Comparison of ENCODE assay signal across 9 cellular contexts in genomic region chr11:34274712-34275398, GRCh38.
DNase-seq lines count a peak whose midpoint lies in the region; ATAC-seq and TF ChIP-seq lines count a peak whose summit lies in the region.
"Had no signal": no experiment of that assay in that cellular context is flagged by ENCODE, and none has a peak within 500 bp of the region (broad histone marks: within the 10 kb centered on the region; RNA-seq: fewer than 3 reads in every experiment).

No MANE protein-coding gene starts in this region.

- peak overlapping the region; percentile 1 for H4K8ac ChIP-seq in trophoblast cell (ENCODE audit: low read depth, low read length)

- H3K23ac ChIP-seq in trophoblast cell (ENCODE audit: low read length): no peak overlapping the region

- H2BK5ac ChIP-seq in trophoblast cell (ENCODE audit: low read depth, low read length, poor library complexity): peak overlapping the region; percentile 16

- H3K18ac ChIP-seq in trophoblast cell (ENCODE audit: low read length): no peak overlapping the region

- peak overlapping the region; percentile 4 for H2BK12ac ChIP-seq in trophoblast cell (ENCODE audit: low read length)

- H2AK5ac ChIP-seq in trophoblast cell (ENCODE audit: low read length): no peak overlapping the region

- H3K4me3 ChIP-seq in fibroblast of villous mesenchyme (ENCODE audit: low read depth, low read length) (no peak overlapping the region), trophoblast cell (ENCODE audit: low read depth, low read length) (no peak overlapping the region)

- H4K12ac ChIP-seq in trophoblast cell (ENCODE audit: low read depth, low read length): no peak overlapping the region

- H3K4me1 ChIP-seq in trophoblast cell (ENCODE audit: control insufficient read depth in 1 of 2, insufficient read depth in 2 of 2, low read length in 2 of 2): peaks cover 16 to 28% of the 10 kb centered on the region in 2 experiments

- no peak overlapping the region for H3K4ac ChIP-seq in trophoblast cell (ENCODE audit: low read depth, low read length)

- peak overlapping the region; percentile 44 for H4K91ac ChIP-seq in trophoblast cell (ENCODE audit: low read depth, low read length)

- H3K14ac ChIP-seq in trophoblast cell (ENCODE audit: low read length): no peak overlapping the region

- H3K9me3 ChIP-seq in trophoblast cell (ENCODE audit: insufficient read depth, low read depth, low read length): no peaks in the 10 kb centered on the region

- H3K9ac ChIP-seq in trophoblast cell (ENCODE audit: low read length): no peak overlapping the region

- peak in 10 of 14 donors; percentile 16 to 80 (median 56) for DNase-seq in C1 segment of cervical spinal cord (lab: John Stamatoyannopoulos, UW)
- DNase-seq in SHP77 (lab: John Stamatoyannopoulos, UW): peak; percentile 12 to 47
- DNase-seq in fibroblast of villous mesenchyme (ENCODE audit: low read depth): peak; percentile 98
- DNase-seq in trophoblast cell: peak; percentile 100
- no peak for DNase-seq in activated CD4-positive, alpha-beta T cell treated with anti-CD3 and anti-CD28 coated beads, Interleukin-2, amount 50 U/mL, for 48 hours
- no peak for DNase-seq in activated CD4-positive, alpha-beta T cell treated with anti-CD3 and anti-CD28 coated beads for 4 hours
- no peak for DNase-seq in NCI-H526 treated with DMSO at 0.1 percent for 48 hours (lab: John Stamatoyannopoulos, UW)
- DNase-seq: NCI-H2227 treated with DMSO at 0.1 percent for 48 hours had no signal

- H2AFZ ChIP-seq in trophoblast cell (ENCODE audit: insufficient read depth, low read length, poor library complexity): no peak overlapping the region

- H3K4me2 ChIP-seq in trophoblast cell (ENCODE audit: low read length): peak overlapping the region; percentile 1

- no peak for TF ChIP-seq CTCF in fibroblast of villous mesenchyme (IDR thresholded peaks at IDR 0.05; ENCODE audit: insufficient read depth, low read depth, low read length)

- H3K27ac ChIP-seq in trophoblast cell (ENCODE audit: low read depth, low read length): peak overlapping the region; percentile 87

- H2BK120ac ChIP-seq in trophoblast cell (ENCODE audit: insufficient read depth, low read length, poor library complexity): peak overlapping the region; percentile 2

- peaks cover 20% of the 10 kb centered on the region for H3K79me1 ChIP-seq in trophoblast cell (ENCODE audit: low read length)

- no peak for ATAC-seq in HG02588 (IDR thresholded peaks at IDR 0.05; ENCODE audit: unreplicated experiment)

- no peaks in the 10 kb centered on the region for H3K27me3 ChIP-seq in trophoblast cell (ENCODE audit: insufficient read depth, low read length)

- H3K79me2 ChIP-seq in trophoblast cell (ENCODE audit: control insufficient read depth, insufficient read depth, low read length, poor library complexity): peaks cover 1% of the 10 kb centered on the region

- no CpG with 5 or more reads among the region's 11 CpGs for WGBS in trophoblast cell (ENCODE audit: extremely low coverage, insufficient coverage, insufficient read length)

- H3K36me3 ChIP-seq in trophoblast cell (ENCODE audit: control insufficient read depth in 1 of 2, insufficient read depth in 2 of 2, low read length in 2 of 2): no peaks in the 10 kb centered on the region

Comparison
In these comparisons a context has a peak if more than half of its experiments do, and no peak if none do; other contexts are left out.
1. DNase-seq: peak in C1 segment of cervical spinal cord (10 of 14), SHP77 (2 of 2), fibroblast of villous mesenchyme (single experiment) and trophoblast cell (2 of 2); none in activated CD4-positive, alpha-beta T cell treated with anti-CD3 and anti-CD28 coated beads, Interleukin-2, amount 50 U/mL, for 48 hours (0 of 2), activated CD4-positive, alpha-beta T cell treated with anti-CD3 and anti-CD28 coated beads for 4 hours (0 of 2) and NCI-H526 treated with DMSO at 0.1 percent for 48 hours (single experiment).